In genomic region chr14:93462479-93462878, GRCh38 we compare ENCODE assay signal across 22 cellular contexts. TPM values are rescaled to one million over a fixed set of nuclear protein-coding genes. Genes with fewer than 3 reads are reported as not detected.
"Had no signal": no experiment of that assay in that cellular context is flagged by ENCODE, and none has a peak within 500 bp of the region (broad histone marks: within the 10 kb centered on the region; RNA-seq: fewer than 3 reads in every experiment).

No MANE protein-coding gene starts in this region.

- H3K27ac ChIP-seq: foreskin keratinocyte, hepatocyte, left ventricle myocardium inferior, lower lobe of right lung, psoas muscle, right lobe of liver, tibial artery, upper lobe of left lung, uterus had no signal

- DNase-seq: effector CD4-positive, alpha-beta T cell; endodermal cell; erythroblast; foreskin keratinocyte; head of caudate nucleus; kidney; left cardiac atrium; left ventricle myocardium inferior; lower lobe of right lung; midbrain; naive B cell; psoas muscle; retina; right lobe of liver; stimulated activated CD4-positive, alpha-beta T cell treated with anti-CD3 and anti-CD28 coated beads, Interleukin-4, amount 100 ng/mL, for 1 hour; stimulated activated CD8-positive, alpha-beta memory T cell treated with anti-CD3 and anti-CD28 coated beads, Interleukin-4, amount 100 ng/mL, for 48 hours; stimulated activated naive CD8-positive, alpha-beta T cell treated with anti-CD3 and anti-CD28 coated beads, Interleukin-15, Interleukin-2, amounts not matched to agents 100 U/mL and 50 U/mL, for 24 hours; tibial artery; upper lobe of left lung; uterus had no signal

- H3K4me2 ChIP-seq: hepatocyte had no signal

- H3K9me3 ChIP-seq: left ventricle myocardium inferior, lower lobe of right lung, psoas muscle, right lobe of liver, tibial artery, upper lobe of left lung, uterus had no signal

- H3K79me2 ChIP-seq: hepatocyte had no signal

- H3K36me3 ChIP-seq: left ventricle myocardium inferior, lower lobe of right lung, right lobe of liver, tibial artery, upper lobe of left lung, uterus had no signal

- H3K4me3 ChIP-seq: hepatocyte, left ventricle myocardium inferior, lower lobe of right lung, psoas muscle, right lobe of liver, tibial artery, upper lobe of left lung, uterus had no signal

- H3K27me3 ChIP-seq: foreskin keratinocyte, hepatocyte, right lobe of liver, tibial artery, upper lobe of left lung, uterus had no signal

- H3K4me1 ChIP-seq: foreskin keratinocyte, left ventricle myocardium inferior, lower lobe of right lung, psoas muscle, right lobe of liver, tibial artery, upper lobe of left lung, uterus had no signal

RNA-seq across cellular contexts. Expression of gene UNC79, which starts 31.7 kb away (rescaled TPM):
- total RNA-seq: endothelial cell of umbilical vein had no signal
- polyA plus RNA-seq: endothelial cell of umbilical vein had no signal
